In genomic region chr6:157726892-157727628, GRCh38 we compare ENCODE assay signal across 24 cellular contexts.
A peak's percentile ranks its signal among the peaks of the same experiment; 100 is the strongest.
DNase-seq lines count a peak whose midpoint lies in the region; ATAC-seq, FAIRE-seq and TF ChIP-seq lines count a peak whose summit lies in the region.
"Had no signal": no experiment of that assay in that cellular context is flagged by ENCODE, and none has a peak within 500 bp of the region (broad histone marks: within the 10 kb centered on the region; RNA-seq: fewer than 3 reads in every experiment).

No MANE protein-coding gene starts in this region.

- TF ChIP-seq CTCF in suprapubic skin (IDR thresholded peaks at IDR 0.05): no peak
- TF ChIP-seq CTCF in endothelial cell (IDR thresholded peaks at IDR 0.05; ENCODE audit: unreplicated experiment): no peak

- H3K4me1 ChIP-seq in adipocyte (ENCODE audit: control insufficient read depth, insufficient read depth, low read length) (peaks cover 42% of the 10 kb centered on the region), suprapubic skin (peaks cover 13% of the 10 kb centered on the region)

- H3K9ac ChIP-seq in adipocyte (ENCODE audit: low read length): peak overlapping the region; percentile 59

- H3K36me3 ChIP-seq in adipocyte (ENCODE audit: control insufficient read depth, insufficient read depth, low read length, severe bottlenecking): no peaks in the 10 kb centered on the region
- H3K36me3 ChIP-seq in suprapubic skin: no peaks in the 10 kb centered on the region

- no peak overlapping the region for H3K4me3 Mint-ChIP-seq in endothelial cell (ENCODE audit: unreplicated experiment)
- H3K4me3 Mint-ChIP-seq: activated CD8-positive, alpha-beta T cell treated with anti-CD3 and anti-CD28 coated beads, Interleukin-2, amount 10 ng/mL, durations not matched to agents 7 days and 5 days; activated naive CD4-positive, alpha-beta T cell treated with anti-CD3 and anti-CD28 coated beads, Interleukin-2, amount 50 U/mL, for 24 hours; CD14-positive monocyte; GM23338 had no signal

- peak overlapping the region; percentile 45 for H3K27ac ChIP-seq in suprapubic skin

- H3K9me3 ChIP-seq in adipocyte (ENCODE audit: control insufficient read depth, low read length) (peaks cover 9% of the 10 kb centered on the region), suprapubic skin (no peaks in the 10 kb centered on the region)

- peaks cover 12% of the 10 kb centered on the region for H3K4me1 Mint-ChIP-seq in endothelial cell (ENCODE audit: unreplicated experiment)
- H3K4me1 Mint-ChIP-seq: activated naive CD4-positive, alpha-beta T cell treated with anti-CD3 and anti-CD28 coated beads, Interleukin-2, amount 50 U/mL, for 24 hours; CD14-positive monocyte; GM23338; naive thymus-derived CD4-positive, alpha-beta T cell had no signal

- H3K27ac Mint-ChIP-seq in endothelial cell (ENCODE audit: unreplicated experiment): no peak overlapping the region
- H3K27ac Mint-ChIP-seq: activated CD8-positive, alpha-beta T cell treated with anti-CD3 and anti-CD28 coated beads, Interleukin-2, amount 10 ng/mL, durations not matched to agents 7 days and 5 days; activated naive CD4-positive, alpha-beta T cell treated with anti-CD3 and anti-CD28 coated beads, Interleukin-2, amount 50 U/mL, for 24 hours; CD14-positive monocyte; GM23338; naive thymus-derived CD4-positive, alpha-beta T cell had no signal

- peaks cover 9% of the 10 kb centered on the region for H3K36me3 Mint-ChIP-seq in endothelial cell (ENCODE audit: low read depth, unreplicated experiment)
- H3K36me3 Mint-ChIP-seq: CD14-positive monocyte had no signal

- DNase-seq in adipocyte (ENCODE audit: low read depth): no peak
- peak; percentile 42 for DNase-seq in fibroblast of peridontal ligament (ENCODE audit: extremely low read depth)
- peak; percentile 7 to 78 for DNase-seq in lung microvascular endothelial cell (ENCODE audit: low read depth in 2 of 2)
- DNase-seq in suprapubic skin (ENCODE audit: low spot score in 2 of 2): no peak
- DNase-seq in GM12891 (ENCODE audit: insufficient read length, low spot score): no peak
- no peak for DNase-seq in endothelial cell (ENCODE audit: low spot score)
- DNase-seq: activated CD8-positive, alpha-beta T cell treated with anti-CD3 and anti-CD28 coated beads, Interleukin-2, amount 10 ng/mL, durations not matched to agents 7 days and 5 days; activated T-cell treated with anti-CD3 and anti-CD28 coated beads, Interleukin-2, amount 50 U/mL, for 48 hours; islet precursor cell; mesendoderm; MM.1S; naive thymus-derived CD4-positive, alpha-beta T cell; NCI-H146; NCI-H526; stimulated activated CD4-positive, alpha-beta T cell treated with anti-CD3 and anti-CD28 coated beads, Interleukin-2, amount 100 ng/mL, for 48 hours had no signal

- TF ChIP-seq EP300 in suprapubic skin (IDR thresholded peaks at IDR 0.05): no peak

- H3K27me3 ChIP-seq in adipocyte (replicated peaks; ENCODE audit: control insufficient read depth, insufficient read depth, low read length) (no peaks in the 10 kb centered on the region), suprapubic skin (no peaks in the 10 kb centered on the region)

- H3K9me3 Mint-ChIP-seq in endothelial cell (ENCODE audit: unreplicated experiment): no peaks in the 10 kb centered on the region

- ATAC-seq in GM21619 (IDR thresholded peaks at IDR 0.05; ENCODE audit: unreplicated experiment) (no peak), esophagus mucosa (no peak)
- ATAC-seq: activated CD4-positive, CD25-positive, alpha-beta regulatory T cell treated with anti-CD3 and anti-CD28 coated beads, Interleukin-2, amount 50 U/mL, for 24 hours; activated CD8-positive, alpha-beta T cell treated with anti-CD3 and anti-CD28 coated beads, Interleukin-2, amount 10 ng/mL, durations not matched to agents 7 days and 5 days; GM23338; naive thymus-derived CD4-positive, alpha-beta T cell had no signal

- TF ChIP-seq POLR2A in suprapubic skin (IDR thresholded peaks at IDR 0.05): no peak
- no peak for TF ChIP-seq POLR2A in GM12891 (IDR thresholded peaks at IDR 0.05; ENCODE audit: low read depth, low read length)

- peak overlapping the region; percentile 24 for H3K4me3 ChIP-seq in adipocyte (ENCODE audit: low read length)
- no peak overlapping the region for H3K4me3 ChIP-seq in suprapubic skin
- H3K4me3 ChIP-seq: GM23338, smooth muscle cell had no signal

- 62% methylated on average over 7 of the region's 7 CpGs for WGBS in suprapubic skin

- H3K27me3 Mint-ChIP-seq in endothelial cell (ENCODE audit: unreplicated experiment): peaks cover 2% of the 10 kb centered on the region
- H3K27me3 Mint-ChIP-seq: activated naive CD4-positive, alpha-beta T cell treated with anti-CD3 and anti-CD28 coated beads, Interleukin-2, amount 50 U/mL, for 24 hours had no signal

- FAIRE-seq in GM12891 (lab: Jason Lieb, UNC): no peak
- FAIRE-seq: GM12892, urothelium cell line had no signal

TF ChIP-seq in GM12891, 5 proteins besides CTCF, POLR2A, EP300 and RAD21:
- TF ChIP-seq SPI1 (IDR thresholded peaks at IDR 0.05; ENCODE audit: low read depth, low read length) (no peak), POU2F2 (IDR thresholded peaks at IDR 0.05; ENCODE audit: low read depth, low read length) (no peak), PAX5 (IDR thresholded peaks at IDR 0.05; ENCODE audit: insufficient read depth, low read length, severe bottlenecking) (no peak)
TF ChIP-seq in GM12891: peak in this region for 0.

Comparison
In these comparisons a context has a peak if more than half of its experiments do, and no peak if none do; other contexts are left out.
1. DNase-seq: peak in fibroblast of peridontal ligament (single experiment) and lung microvascular endothelial cell (2 of 2); none in adipocyte (single experiment), suprapubic skin (0 of 2), GM12891 (single experiment) and endothelial cell (single experiment).